In genomic region chr13:101474419-101474957, GRCh38 we compare ENCODE assay signal across 9 cellular contexts. TPM values are rescaled to one million over a fixed set of nuclear protein-coding genes. Genes with fewer than 3 reads are reported as not detected.
DNase-seq lines count a peak whose midpoint lies in the region; ATAC-seq, FAIRE-seq and TF ChIP-seq lines count a peak whose summit lies in the region.
"Had no signal": no experiment of that assay in that cellular context is flagged by ENCODE, and none has a peak within 500 bp of the region (broad histone marks: within the 10 kb centered on the region; RNA-seq: fewer than 3 reads in every experiment).

No MANE protein-coding gene starts in this region.

- no peaks in the 10 kb centered on the region for H3K36me3 Mint-ChIP-seq in CD4-positive, alpha-beta T cell (ENCODE audit: low read depth)

- CTCF ChIA-PET in CD4-positive, alpha-beta T cell (lab: Charles Lee), result no interaction called here

- H3K27me3 ChIP-seq in Karpas-422 (ENCODE audit: low read length), result no peaks in the 10 kb centered on the region
- no peaks in the 10 kb centered on the region for H3K27me3 ChIP-seq in CD4-positive, alpha-beta T cell (ENCODE audit: control insufficient read depth, insufficient read depth, low read length)

- H3K27me3 Mint-ChIP-seq in CD4-positive, alpha-beta T cell, result peaks cover 7% of the 10 kb centered on the region

- no peaks in the 10 kb centered on the region for H3K9me3 ChIP-seq in Karpas-422 (ENCODE audit: low read length)
- H3K9me3 ChIP-seq in CD4-positive, alpha-beta T cell (ENCODE audit: control insufficient read depth, low read length), result no peaks in the 10 kb centered on the region
- H3K9me3 ChIP-seq: psoas muscle had no signal

- no peak overlapping the region for H3K27ac ChIP-seq in Karpas-422 (ENCODE audit: low read length)
- H3K27ac ChIP-seq in CD4-positive, alpha-beta T cell (ENCODE audit: low read depth, low read length), result no peak overlapping the region
- H3K27ac ChIP-seq: psoas muscle had no signal

- no peak overlapping the region for H2AFZ ChIP-seq in Karpas-422 (ENCODE audit: low read length)

- DNase-seq in Karpas-422 (peak; percentile 46), astrocyte of the spinal cord (ENCODE audit: low read depth, low spot score) (peak; percentile 96), iPS DF 4.7 (ENCODE audit: extremely low read depth, low spot score) (peak; percentile 41)
- no peak for DNase-seq in CD4-positive, alpha-beta T cell
- no peak for DNase-seq in stimulated activated CD4-positive, alpha-beta T cell treated with anti-CD3 and anti-CD28 coated beads, Interleukin-4, amount 100 ng/mL, for 24 hours
- DNase-seq: psoas muscle had no signal

- H3K4me3 ChIP-seq in Karpas-422 (ENCODE audit: low read length) (no peak overlapping the region), astrocyte of the spinal cord (ENCODE audit: low read depth, low read length) (no peak overlapping the region)
- H3K4me3 ChIP-seq: psoas muscle had no signal

- peak; percentile 70 for TF ChIP-seq CTCF in astrocyte of the spinal cord (IDR thresholded peaks at IDR 0.05; ENCODE audit: low read depth, low read length)
- no peak for TF ChIP-seq CTCF in CD4-positive, alpha-beta T cell (IDR thresholded peaks at IDR 0.05)

- H3K36me3 ChIP-seq in Karpas-422 (ENCODE audit: insufficient read depth, low read length), result no peaks in the 10 kb centered on the region

- no peak for ATAC-seq in CD4-positive, alpha-beta T cell (ENCODE audit: poor library complexity)
- ATAC-seq in GM21717 (IDR thresholded peaks at IDR 0.05; ENCODE audit: unreplicated experiment) (no peak), GM21576 (IDR thresholded peaks at IDR 0.05; ENCODE audit: unreplicated experiment) (no peak)
- ATAC-seq: psoas muscle had no signal

- H3K9me3 Mint-ChIP-seq in CD4-positive, alpha-beta T cell, result peaks cover 2% of the 10 kb centered on the region

- no peaks in the 10 kb centered on the region for H3K4me1 ChIP-seq in Karpas-422 (ENCODE audit: low read length)
- H3K4me1 ChIP-seq: psoas muscle had no signal

- H4K20me1 ChIP-seq in Karpas-422 (ENCODE audit: insufficient read depth, low read depth, low read length), result no peaks in the 10 kb centered on the region

- peak; percentile 14 for FAIRE-seq in A204.1 (lab: Jason Lieb, UNC)

- H3K4me1 Mint-ChIP-seq in CD4-positive, alpha-beta T cell (ENCODE audit: low read depth), result no peaks in the 10 kb centered on the region

- H3K9me2 ChIP-seq in Karpas-422 (replicated peaks; ENCODE audit: insufficient read depth, low read length), result no peaks in the 10 kb centered on the region

- no peak overlapping the region for H3K9ac ChIP-seq in Karpas-422 (ENCODE audit: low read length)

- no peaks in the 10 kb centered on the region for H3K79me2 ChIP-seq in Karpas-422 (ENCODE audit: low read length)

- POLR2A ChIA-PET in CD4-positive, alpha-beta T cell (lab: Charles Lee), result no interaction called here

- in situ Hi-C loops in astrocyte of the spinal cord (cut with HindIII; ENCODE audit: low sequenced_read_pairs), result no loop called here

- H3K4me3 Mint-ChIP-seq in CD4-positive, alpha-beta T cell, result no peak overlapping the region

- H3K4me2 ChIP-seq in Karpas-422 (ENCODE audit: low read depth, low read length, poor library complexity, severe bottlenecking), result no peak overlapping the region

- H3K27ac Mint-ChIP-seq in CD4-positive, alpha-beta T cell, result no peak overlapping the region

- intact Hi-C loops in CD4-positive, alpha-beta T cell (cut with DNase I, micrococcal nuclease), result no loop called here

RNA-seq across cellular contexts. Expression of gene ITGBL1, which starts 22.0 kb away (rescaled TPM):
- total RNA-seq in Karpas-422 (2014; rRNA removed; shearing (Covaris generic); ENCODE audit: low replicate concordance), result 0.89 and 2.6 TPM in 2 replicates
- total RNA-seq in CD4-positive, alpha-beta T cell, result not detected

RNA-seq across cellular contexts. Expression of gene NALCN, which starts 58.2 kb away (rescaled TPM):
- 0.04 TPM in 1 of 2 replicates, not detected in the other for total RNA-seq in Karpas-422 (2014; rRNA removed; shearing (Covaris generic); ENCODE audit: low replicate concordance)
- not detected for total RNA-seq in CD4-positive, alpha-beta T cell

Comparison
In these comparisons a context has a peak if more than half of its experiments do, and no peak if none do; other contexts are left out.
1. DNase-seq: peak in Karpas-422 (single experiment), astrocyte of the spinal cord (single experiment) and iPS DF 4.7 (single experiment); none in CD4-positive, alpha-beta T cell (0 of 10) and stimulated activated CD4-positive, alpha-beta T cell treated with anti-CD3 and anti-CD28 coated beads, Interleukin-4, amount 100 ng/mL, for 24 hours (single experiment).